In the genomic region with DNA sequence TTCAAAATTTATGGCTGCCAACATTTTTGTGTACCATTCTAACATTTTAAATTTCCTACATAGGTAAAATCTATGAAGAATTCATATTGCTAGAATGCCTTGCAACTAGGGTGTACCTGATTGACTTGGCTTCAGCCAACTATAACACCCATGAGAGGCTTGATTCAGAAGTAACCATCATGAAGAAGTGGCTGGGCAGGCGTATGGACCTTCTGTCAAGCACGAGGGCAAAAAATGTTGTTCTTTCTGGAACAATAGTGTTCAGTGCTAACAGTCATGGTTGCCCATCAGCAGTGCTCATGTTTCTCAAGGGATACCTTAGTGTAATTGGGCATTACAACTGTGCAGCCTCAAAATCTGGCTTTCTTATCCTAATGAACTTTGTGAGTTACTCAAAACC, we compare ENCODE assay signal across 19 cellular contexts.
"Had no signal": no experiment of that assay in that cellular context is flagged by ENCODE, and none has a peak within 500 bp of the region (broad histone marks: within the 10 kb centered on the region; RNA-seq: fewer than 3 reads in every experiment).

No MANE protein-coding gene starts in this region.

- DNase-seq: activated CD4-positive, alpha-beta T cell treated with anti-CD3 and anti-CD28 coated beads, Interleukin-2, amount 10 ng/mL, durations not matched to agents 24 days and 14 days; activated CD4-positive, CD25-positive, alpha-beta regulatory T cell; activated CD8-positive, alpha-beta T cell treated with anti-CD3 and anti-CD28 coated beads for 36 hours; activated naive CD4-positive, alpha-beta T cell treated with Interleukin-2 at 50 U/mL for 16 hours; activated T-cell treated with anti-CD3 and anti-CD28 coated beads, Interleukin-2, amount 50 U/mL, for 24 hours; body of pancreas; dermis blood vessel endothelial cell; effector memory CD4-positive, alpha-beta T cell; esophagus squamous epithelium; immature natural killer cell; mesenchymal stem cell; mucosa of descending colon; naive B cell; right cardiac atrium; stimulated activated CD4-positive, alpha-beta T cell treated with anti-CD3 and anti-CD28 coated beads, Interleukin-2, amount 100 ng/mL, for 48 hours; stimulated activated naive CD8-positive, alpha-beta T cell treated with anti-CD3 and anti-CD28 coated beads, Interleukin-15, amount 100 ng/mL, for 72 hours; T1000 had no signal

- H3K4me1 ChIP-seq: body of pancreas, esophagus squamous epithelium, prostate gland, suprapubic skin had no signal

- H3K4me3 ChIP-seq: body of pancreas, esophagus squamous epithelium, mucosa of descending colon, prostate gland, suprapubic skin had no signal

- H3K27me3 ChIP-seq: body of pancreas, esophagus squamous epithelium, suprapubic skin had no signal

- H3K36me3 ChIP-seq: esophagus squamous epithelium, prostate gland, suprapubic skin had no signal

- H3K9me3 ChIP-seq: body of pancreas, esophagus squamous epithelium, mucosa of descending colon, prostate gland had no signal

- ATAC-seq: activated CD8-positive, alpha-beta T cell treated with anti-CD3 and anti-CD28 coated beads for 36 hours; body of pancreas; mucosa of descending colon; right cardiac atrium; stimulated activated naive CD8-positive, alpha-beta T cell treated with anti-CD3 and anti-CD28 coated beads, Interleukin-15, amount 100 ng/mL, for 72 hours had no signal

- H3K27ac ChIP-seq: body of pancreas, esophagus squamous epithelium, prostate gland, suprapubic skin had no signal
